ENCODE assay signal across 19 cellular contexts in genomic region chr17:51395621-51396020, GRCh38.
"Had no signal": no experiment of that assay in that cellular context is flagged by ENCODE, and none has a peak within 500 bp of the region (broad histone marks: within the 10 kb centered on the region; RNA-seq: fewer than 3 reads in every experiment).

No MANE protein-coding gene starts in this region.

- DNase-seq: colonic mucosa; cortex of kidney; dermis blood vessel endothelial cell; effector CD4-positive, alpha-beta T cell; effector CD8-positive, alpha-beta T cell; effector memory CD4-positive, alpha-beta T cell; effector memory CD8-positive, alpha-beta T cell; erythroblast; esophagus squamous epithelium; foreskin fibroblast; foreskin keratinocyte; foreskin melanocyte; gastrocnemius medialis; glutamatergic neuron; head of caudate nucleus; heart left ventricle; heart right ventricle had no signal

- ATAC-seq: effector memory CD8-positive, alpha-beta T cell; esophagus mucosa; foreskin keratinocyte; gastrocnemius medialis; gastroesophageal sphincter; heart left ventricle; heart right ventricle had no signal
